ENCODE assay signal across 1 cellular context in the genomic region with DNA sequence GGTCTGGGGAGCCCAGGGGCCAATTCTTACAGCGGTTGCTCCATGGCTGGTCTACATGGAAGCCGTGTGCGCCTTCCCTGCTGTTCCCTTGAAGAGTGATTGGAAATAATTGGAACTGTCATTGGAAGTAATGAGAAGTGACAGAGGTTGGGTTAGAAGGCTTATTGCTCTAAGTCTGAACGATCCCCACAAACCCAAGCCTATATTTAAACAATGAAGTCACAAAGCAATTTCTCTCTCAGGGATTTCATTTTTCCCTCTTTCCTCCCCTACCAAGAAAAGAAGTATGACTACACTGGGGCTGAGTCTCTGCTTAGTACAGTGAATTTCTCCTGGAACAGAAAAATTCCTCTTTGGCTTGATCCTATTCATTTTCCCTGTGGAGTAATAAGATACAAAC.
TF ChIP-seq lines count a peak whose summit lies in the region.

No MANE protein-coding gene starts in this region.

TF ChIP-seq in IMR-90, 13 proteins besides CTCF, POLR2A, EP300 and RAD21:
- TF ChIP-seq RCOR1 (IDR thresholded peaks at IDR 0.05; ENCODE audit: insufficient replicate concordance, low read length) (no peak), FOS (IDR thresholded peaks at IDR 0.05; ENCODE audit: low read depth, low read length) (no peak), BHLHE40 (IDR thresholded peaks at IDR 0.05; ENCODE audit: low read depth, low read length) (no peak), MAFK (IDR thresholded peaks at IDR 0.05; ENCODE audit: low read depth, low read length) (no peak), SMC3 (IDR thresholded peaks at IDR 0.05; ENCODE audit: low read depth, low read length) (no peak), CEBPB (IDR thresholded peaks at IDR 0.05; ENCODE audit: low read depth, low read length) (no peak), RFX5 (IDR thresholded peaks at IDR 0.05; ENCODE audit: low read depth, low read length) (no peak), MXI1 (IDR thresholded peaks at IDR 0.05; ENCODE audit: borderline replicate concordance, low read depth, low read length) (no peak), MAZ (IDR thresholded peaks at IDR 0.05; ENCODE audit: borderline replicate concordance, low read depth, low read length) (no peak), CHD1 (IDR thresholded peaks at IDR 0.05; ENCODE audit: low read depth, low read length) (no peak), NFE2L2 (IDR thresholded peaks at IDR 0.05; ENCODE audit: low read depth, low read length) (no peak)
- TF ChIP-seq, protein P1, sequence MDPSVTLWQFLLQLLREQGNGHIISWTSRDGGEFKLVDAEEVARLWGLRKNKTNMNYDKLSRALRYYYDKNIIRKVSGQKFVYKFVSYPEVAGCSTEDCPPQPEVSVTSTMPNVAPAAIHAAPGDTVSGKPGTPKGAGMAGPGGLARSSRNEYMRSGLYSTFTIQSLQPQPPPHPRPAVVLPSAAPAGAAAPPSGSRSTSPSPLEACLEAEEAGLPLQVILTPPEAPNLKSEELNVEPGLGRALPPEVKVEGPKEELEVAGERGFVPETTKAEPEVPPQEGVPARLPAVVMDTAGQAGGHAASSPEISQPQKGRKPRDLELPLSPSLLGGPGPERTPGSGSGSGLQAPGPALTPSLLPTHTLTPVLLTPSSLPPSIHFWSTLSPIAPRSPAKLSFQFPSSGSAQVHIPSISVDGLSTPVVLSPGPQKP (IDR thresholded peaks at IDR 0.05; ENCODE audit: borderline replicate concordance, low read depth, low read length), result no peak
- TF ChIP-seq, protein P2, sequence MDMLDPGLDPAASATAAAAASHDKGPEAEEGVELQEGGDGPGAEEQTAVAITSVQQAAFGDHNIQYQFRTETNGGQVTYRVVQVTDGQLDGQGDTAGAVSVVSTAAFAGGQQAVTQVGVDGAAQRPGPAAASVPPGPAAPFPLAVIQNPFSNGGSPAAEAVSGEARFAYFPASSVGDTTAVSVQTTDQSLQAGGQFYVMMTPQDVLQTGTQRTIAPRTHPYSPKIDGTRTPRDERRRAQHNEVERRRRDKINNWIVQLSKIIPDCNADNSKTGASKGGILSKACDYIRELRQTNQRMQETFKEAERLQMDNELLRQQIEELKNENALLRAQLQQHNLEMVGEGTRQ (IDR thresholded peaks at IDR 0.05; ENCODE audit: low read depth, low read length), result no peak
TF ChIP-seq in IMR-90: peak in this region for 0.
